25 cellular contexts compared by ENCODE assay signal in the genomic region with DNA sequence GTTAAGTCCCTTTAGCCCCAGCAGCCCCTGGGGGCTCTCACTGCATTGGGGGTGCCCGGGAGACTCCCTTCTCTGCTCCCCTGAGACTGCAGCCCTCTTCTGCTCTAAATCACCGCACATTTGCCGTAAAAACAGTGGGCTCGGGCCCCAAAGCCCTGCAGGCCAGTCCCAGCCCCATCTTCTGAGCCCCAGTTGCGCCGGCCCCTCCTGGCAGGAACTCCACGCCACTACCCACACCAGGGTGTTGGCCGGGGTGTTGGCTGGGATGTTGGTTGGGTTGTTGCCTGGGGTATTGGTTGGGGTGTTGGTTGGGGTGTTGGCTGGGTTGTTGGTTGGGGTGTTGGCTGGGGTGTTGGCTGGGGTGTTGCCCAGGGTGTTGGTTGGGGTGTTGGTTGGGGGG. TPM values are rescaled to one million over a fixed set of nuclear protein-coding genes. Genes with fewer than 3 reads are reported as not detected.
"Had no signal": no experiment of that assay in that cellular context is flagged by ENCODE, and none has a peak within 500 bp of the region (broad histone marks: within the 10 kb centered on the region; RNA-seq: fewer than 3 reads in every experiment).

No MANE protein-coding gene starts in this region.

- H3K27me3 ChIP-seq: ovary, thyroid gland, tibial nerve, upper lobe of left lung, vagina had no signal

- H2AFZ ChIP-seq: neural progenitor cell, parathyroid adenoma had no signal

- DNase-seq: natural killer cell; occipital lobe; ovary; posterior cingulate gyrus; psoas muscle; right cardiac atrium; stimulated activated CD4-positive, alpha-beta T cell treated with anti-CD3 and anti-CD28 coated beads, Interleukin-15, amount 100 ng/mL, for 24 hours; stimulated activated CD4-positive, alpha-beta T cell treated with anti-CD3 and anti-CD28 coated beads, Interleukin-2, amount 100 ng/mL, for 24 hours; stimulated activated CD4-positive, alpha-beta T cell treated with anti-CD3 and anti-CD28 coated beads, Interleukin-2, amount 100 ng/mL, for 48 hours; stimulated activated CD4-positive, alpha-beta T cell treated with anti-CD3 and anti-CD28 coated beads, Interleukin-4, amount 100 ng/mL, for 24 hours; stimulated activated naive B cell treated with anti-CD40 and anti-IgM and Interleukin-4, amounts not matched to agents 10 μg/mL and 1 μg/mL and 100 μg/mL, for 72 hours; stimulated activated naive CD4-positive, alpha-beta T cell treated with Interleukin-2 at 50 U/mL for 16 hours; stomach; thyroid gland; trophoblast cell; upper lobe of left lung had no signal

- FAIRE-seq: urothelium cell line had no signal

- H3K4me1 ChIP-seq: parathyroid adenoma had no signal

- H3K9me3 ChIP-seq: ovary, psoas muscle, stomach, thoracic aorta, thyroid gland, tibial nerve, upper lobe of left lung, vagina had no signal

- H3K79me2 ChIP-seq: parathyroid adenoma had no signal

- H3K9ac ChIP-seq: neural progenitor cell, parathyroid adenoma had no signal

- H3K36me3 ChIP-seq: neural progenitor cell, ovary, stomach, thoracic aorta, thyroid gland, tibial nerve, upper lobe of left lung, vagina had no signal

- H3K4me2 ChIP-seq: neural progenitor cell had no signal

- H3K27ac ChIP-seq: neural progenitor cell, ovary, parathyroid adenoma, psoas muscle, skin epidermis, stomach, thoracic aorta, thyroid gland, tibial nerve, upper lobe of left lung, vagina had no signal

- H3K4me3 ChIP-seq: neural progenitor cell, ovary, psoas muscle, skin epidermis, stomach, thoracic aorta, thyroid gland, tibial nerve, upper lobe of left lung, vagina had no signal

- ATAC-seq: psoas muscle; right cardiac atrium; sciatic nerve; stimulated activated effector memory CD8-positive, alpha-beta T cell treated with anti-CD3 and anti-CD28 coated beads, Interleukin-12 subunit alpha, Interleukin-12 subunit beta, amount 100 ng/mL, for 72 hours; stimulated activated naive B cell treated with anti-CD40 and anti-IgM and Interleukin-4, amounts not matched to agents 10 μg/mL and 1 μg/mL and 100 μg/mL, for 72 hours had no signal

RNA-seq across cellular contexts. Expression of a gene that starts 26.0 kb away (rescaled TPM):
- total RNA-seq: natural killer cell had no signal
